In the genomic region with DNA sequence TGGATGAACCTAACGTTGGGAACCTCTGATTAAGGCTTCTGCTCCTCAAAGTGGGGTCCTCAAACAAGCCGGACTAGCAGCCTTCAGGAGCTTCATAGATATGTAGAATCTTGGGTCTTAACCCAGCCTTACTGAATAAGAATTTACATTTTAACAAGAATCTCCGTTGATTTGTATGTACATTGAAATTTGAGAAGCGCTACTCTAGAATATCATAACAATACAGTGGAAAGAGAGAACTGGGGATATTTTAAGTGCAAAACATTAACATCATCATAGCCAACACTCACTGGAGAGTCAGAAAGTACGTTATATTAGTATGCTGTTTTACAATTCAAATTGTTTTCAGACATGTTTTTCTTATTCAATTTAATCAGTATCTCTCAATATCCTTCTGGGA, we compare ENCODE assay signal across 2 cellular contexts.
TF ChIP-seq lines count a peak whose summit lies in the region.

No MANE protein-coding gene starts in this region.

TF ChIP-seq in A549, 52 proteins besides CTCF, POLR2A, EP300 and RAD21:
- TF ChIP-seq CEBPB (IDR thresholded peaks at IDR 0.05) (no peak), CHD2 (IDR thresholded peaks at IDR 0.05; ENCODE audit: low read length, partially characterized antibody) (no peak)
TF ChIP-seq in A549: peak in this region for 0.

TF ChIP-seq in IMR-90, 13 proteins besides CTCF, POLR2A, EP300 and RAD21:
- TF ChIP-seq MAFK (IDR thresholded peaks at IDR 0.05; ENCODE audit: low read depth, low read length) (no peak), FOS (IDR thresholded peaks at IDR 0.05; ENCODE audit: low read depth, low read length) (no peak), BHLHE40 (IDR thresholded peaks at IDR 0.05; ENCODE audit: low read depth, low read length) (no peak), ELK1 (IDR thresholded peaks at IDR 0.05; ENCODE audit: borderline replicate concordance, low read depth, low read length) (no peak), RCOR1 (IDR thresholded peaks at IDR 0.05; ENCODE audit: insufficient replicate concordance, low read length) (no peak), CEBPB (IDR thresholded peaks at IDR 0.05; ENCODE audit: low read depth, low read length) (no peak), USF2 (IDR thresholded peaks at IDR 0.05; ENCODE audit: low read depth, low read length) (no peak), NFE2L2 (IDR thresholded peaks at IDR 0.05; ENCODE audit: low read depth, low read length) (no peak), MXI1 (IDR thresholded peaks at IDR 0.05; ENCODE audit: borderline replicate concordance, low read depth, low read length) (no peak), RFX5 (IDR thresholded peaks at IDR 0.05; ENCODE audit: low read depth, low read length) (no peak), CHD1 (IDR thresholded peaks at IDR 0.05; ENCODE audit: low read depth, low read length) (no peak), SMC3 (IDR thresholded peaks at IDR 0.05; ENCODE audit: low read depth, low read length) (no peak), MAZ (IDR thresholded peaks at IDR 0.05; ENCODE audit: borderline replicate concordance, low read depth, low read length) (no peak)
